In genomic region chr17:72465191-72466024, GRCh38 we compare ENCODE assay signal across 1 cellular context.
TF ChIP-seq lines count a peak whose summit lies in the region.

No MANE protein-coding gene starts in this region.

TF ChIP-seq in HepG2, 621 proteins besides CTCF, POLR2A, EP300 and RAD21 (continued from another document and continues in another):
- no peak for TF ChIP-seq ZNF784 (CRISPR knock-in tag; IDR thresholded peaks at IDR 0.05; ENCODE audit: borderline replicate concordance)
- TF ChIP-seq SALL2 (CRISPR knock-in tag; IDR thresholded peaks at IDR 0.05): no peak
- no peak for TF ChIP-seq ZBTB49 (CRISPR knock-in tag; IDR thresholded peaks at IDR 0.05; ENCODE audit: borderline replicate concordance)
- TF ChIP-seq ZNF44 (CRISPR knock-in tag; IDR thresholded peaks at IDR 0.05): no peak
- TF ChIP-seq ZFP90 (CRISPR knock-in tag; IDR thresholded peaks at IDR 0.05; ENCODE audit: borderline replicate concordance): no peak
- peak; percentile 15; the same call in 1 of the 2 replicates for TF ChIP-seq PHF8 (CRISPR knock-in tag; IDR thresholded peaks at IDR 0.05)
- TF ChIP-seq NFRKB (IDR thresholded peaks at IDR 0.05): no peak
- TF ChIP-seq ATF1 (CRISPR knock-in tag; IDR thresholded peaks at IDR 0.05): no peak
- TF ChIP-seq ZFP36 (IDR thresholded peaks at IDR 0.05; ENCODE audit: borderline replicate concordance, low read depth, low read length, partially characterized antibody): no peak
- TF ChIP-seq PAX8 (CRISPR knock-in tag; IDR thresholded peaks at IDR 0.05; ENCODE audit: borderline replicate concordance): no peak
- TF ChIP-seq ZNF354B (CRISPR knock-in tag; IDR thresholded peaks at IDR 0.05): no peak
- no peak for TF ChIP-seq CBX1 (IDR thresholded peaks at IDR 0.05; ENCODE audit: low read depth)
- TF ChIP-seq ZNF17 (CRISPR knock-in tag; IDR thresholded peaks at IDR 0.05): no peak
- TF ChIP-seq TBX3 (IDR thresholded peaks at IDR 0.05; ENCODE audit: borderline replicate concordance): 0 out of 2 replicates have a peak, but pooled peaks have one; percentile 9
- TF ChIP-seq ZFX (CRISPR knock-in tag; IDR thresholded peaks at IDR 0.05; ENCODE audit: low read depth): no peak
- TF ChIP-seq HOXD1 (CRISPR knock-in tag; IDR thresholded peaks at IDR 0.05): no peak
- TF ChIP-seq KDM1A (CRISPR knock-in tag; IDR thresholded peaks at IDR 0.05): no peak
- TF ChIP-seq RORA (CRISPR knock-in tag; IDR thresholded peaks at IDR 0.05): no peak
- TF ChIP-seq ZNF343 (CRISPR knock-in tag; IDR thresholded peaks at IDR 0.05): no peak
- no peak; the same call in 1 of the 2 replicates for TF ChIP-seq SMC3 (IDR thresholded peaks at IDR 0.05; ENCODE audit: low read length)
- no peak for TF ChIP-seq ZNF12 (CRISPR knock-in tag; IDR thresholded peaks at IDR 0.05)
- no peak for TF ChIP-seq TIGD3 (CRISPR knock-in tag; IDR thresholded peaks at IDR 0.05; ENCODE audit: borderline replicate concordance)
- no peak for TF ChIP-seq ATRX (CRISPR knock-in tag; IDR thresholded peaks at IDR 0.05; ENCODE audit: borderline replicate concordance)
- peak; percentile 99 for TF ChIP-seq FOSL2 (CRISPR knock-in tag; IDR thresholded peaks at IDR 0.05)
- TF ChIP-seq ZNF292 (CRISPR knock-in tag; IDR thresholded peaks at IDR 0.05; ENCODE audit: borderline replicate concordance, low read depth): peak; percentile 86; the same call in 1 of the 2 replicates
- no peak for TF ChIP-seq ZBTB39 (CRISPR knock-in tag; IDR thresholded peaks at IDR 0.05)
- TF ChIP-seq HNRNPL (IDR thresholded peaks at IDR 0.05; ENCODE audit: low read depth, low read length): no peak
- TF ChIP-seq HOXA9 (CRISPR knock-in tag; IDR thresholded peaks at IDR 0.05; ENCODE audit: borderline replicate concordance): 0 out of 2 replicates have a peak, but pooled peaks have one; percentile 33
- no peak for TF ChIP-seq SNRNP70 (IDR thresholded peaks at IDR 0.05; ENCODE audit: low read depth, low read length)
- peak; percentile 48; the same call in 1 of the 2 replicates for TF ChIP-seq NCOR1 (IDR thresholded peaks at IDR 0.05; ENCODE audit: borderline replicate concordance, low read length)
- no peak for TF ChIP-seq ZNF710 (CRISPR knock-in tag; IDR thresholded peaks at IDR 0.05; ENCODE audit: borderline replicate concordance)
- TF ChIP-seq TSC22D2 (CRISPR knock-in tag; IDR thresholded peaks at IDR 0.05; ENCODE audit: borderline replicate concordance): no peak
- no peak for TF ChIP-seq ZNF513 (CRISPR knock-in tag; conservative IDR thresholded peaks at IDR 0.05)
- TF ChIP-seq IRX3 (CRISPR knock-in tag; IDR thresholded peaks at IDR 0.05; ENCODE audit: borderline replicate concordance, low read depth): no peak
- no peak for TF ChIP-seq ZNF558 (CRISPR knock-in tag; IDR thresholded peaks at IDR 0.05; ENCODE audit: borderline replicate concordance)
- TF ChIP-seq PITX1 (CRISPR knock-in tag; IDR thresholded peaks at IDR 0.05): no peak
- peak; percentile 54; the same call in 1 of the 2 replicates for TF ChIP-seq ZSCAN21 (CRISPR knock-in tag; IDR thresholded peaks at IDR 0.05; ENCODE audit: borderline replicate concordance)
- TF ChIP-seq NFE2L2 (IDR thresholded peaks at IDR 0.05; ENCODE audit: low read length): no peak
- TF ChIP-seq ZNF766 (CRISPR knock-in tag; IDR thresholded peaks at IDR 0.05; ENCODE audit: borderline replicate concordance): no peak
- TF ChIP-seq DR1 (CRISPR knock-in tag; IDR thresholded peaks at IDR 0.05): no peak
- TF ChIP-seq THAP11 (CRISPR knock-in tag; IDR thresholded peaks at IDR 0.05): 0 out of 2 replicates have a peak, but pooled peaks have one; percentile 41
- no peak; the same call in 1 of the 2 replicates for TF ChIP-seq ZNF614 (CRISPR knock-in tag; IDR thresholded peaks at IDR 0.05; ENCODE audit: borderline replicate concordance)
- no peak for TF ChIP-seq ZNF790 (CRISPR knock-in tag; IDR thresholded peaks at IDR 0.05; ENCODE audit: borderline replicate concordance)
- TF ChIP-seq ZNF543 (CRISPR knock-in tag; IDR thresholded peaks at IDR 0.05): no peak
- no peak; the same call in 1 of the 2 replicates for TF ChIP-seq ZNF839 (CRISPR knock-in tag; IDR thresholded peaks at IDR 0.05; ENCODE audit: borderline replicate concordance)
- no peak for TF ChIP-seq CBX2 (IDR thresholded peaks at IDR 0.05; ENCODE audit: low read depth, low read length)
- TF ChIP-seq CBX2 (CRISPR knock-in tag; IDR thresholded peaks at IDR 0.05; ENCODE audit: low read depth): no peak
- no peak for TF ChIP-seq RARG (CRISPR knock-in tag; IDR thresholded peaks at IDR 0.05; ENCODE audit: low read depth)
- no peak for TF ChIP-seq ZNF282 (IDR thresholded peaks at IDR 0.05; ENCODE audit: partially characterized antibody)
- TF ChIP-seq BATF2 (CRISPR knock-in tag; IDR thresholded peaks at IDR 0.05): no peak
- TF ChIP-seq YEATS4 (CRISPR knock-in tag; IDR thresholded peaks at IDR 0.05; ENCODE audit: borderline replicate concordance): no peak
- TF ChIP-seq STAG1 (CRISPR knock-in tag; IDR thresholded peaks at IDR 0.05): no peak
- peak; percentile 74 for TF ChIP-seq MED1 (CRISPR knock-in tag; IDR thresholded peaks at IDR 0.05)
